19 cellular contexts compared by ENCODE assay signal in genomic region chr4:23680616-23681518, GRCh38.
DNase-seq lines count a peak whose midpoint lies in the region; ATAC-seq and TF ChIP-seq lines count a peak whose summit lies in the region.
"Had no signal": no experiment of that assay in that cellular context is flagged by ENCODE, and none has a peak within 500 bp of the region (broad histone marks: within the 10 kb centered on the region; RNA-seq: fewer than 3 reads in every experiment).

No MANE protein-coding gene starts in this region.

- no peaks in the 10 kb centered on the region for H3K27me3 ChIP-seq in sigmoid colon
- H3K27me3 ChIP-seq: BLaER1 had no signal

- WGBS in sigmoid colon, 2 donors: 85 to 90% methylated on average over 4 of the region's 4 CpGs

- TF ChIP-seq CTCF in AG09319 (IDR thresholded peaks at IDR 0.05; ENCODE audit: low read depth, low read length) (peak; percentile 20), epithelial cell of proximal tubule (conservative IDR thresholded peaks at IDR 0.05; ENCODE audit: low read depth, low read length) (peak; percentile 29), sigmoid colon (IDR thresholded peaks at IDR 0.05) (no peak)

- H3K4me1 Mint-ChIP-seq in stimulated activated naive CD8-positive, alpha-beta T cell treated with anti-CD3 and anti-CD28 coated beads, Interleukin-15, amount 100 ng/mL, for 72 hours: no peaks in the 10 kb centered on the region
- H3K4me1 Mint-ChIP-seq: activated CD4-positive, alpha-beta T cell treated with anti-CD3 and anti-CD28 coated beads for 36 hours; activated naive CD8-positive, alpha-beta T cell treated with anti-CD3 and anti-CD28 coated beads, Interleukin-2, amount 50 U/mL, for 24 hours; T-helper 17 cell had no signal

- H3K9me3 Mint-ChIP-seq in stimulated activated naive CD8-positive, alpha-beta T cell treated with anti-CD3 and anti-CD28 coated beads, Interleukin-15, amount 100 ng/mL, for 72 hours: peaks cover 0 to 5% of the 10 kb centered on the region in 2 donors

- intact Hi-C loops in sigmoid colon (cut with DNase I): no loop called here

- no peak overlapping the region for H3K27ac Mint-ChIP-seq in stimulated activated naive CD8-positive, alpha-beta T cell treated with anti-CD3 and anti-CD28 coated beads, Interleukin-15, amount 100 ng/mL, for 72 hours
- H3K27ac Mint-ChIP-seq: activated CD4-positive, alpha-beta T cell treated with anti-CD3 and anti-CD28 coated beads for 36 hours; activated naive CD8-positive, alpha-beta T cell treated with anti-CD3 and anti-CD28 coated beads, Interleukin-2, amount 50 U/mL, for 24 hours; T-helper 17 cell had no signal

- no peak for TF ChIP-seq EP300 in sigmoid colon (IDR thresholded peaks at IDR 0.05)

- H3K4me3 ChIP-seq in epithelial cell of proximal tubule (ENCODE audit: low read depth, low read length) (no peak overlapping the region), sigmoid colon (no peak overlapping the region)
- H3K4me3 ChIP-seq: BLaER1, mucosa of descending colon, thoracic aorta had no signal

- no peaks in the 10 kb centered on the region for H3K4me1 ChIP-seq in sigmoid colon
- H3K4me1 ChIP-seq: BLaER1, parathyroid adenoma had no signal

- no peak for TF ChIP-seq POLR2A in sigmoid colon (IDR thresholded peaks at IDR 0.05)

- no peak overlapping the region for H3K27ac ChIP-seq in sigmoid colon
- H3K27ac ChIP-seq: BLaER1, parathyroid adenoma, thoracic aorta had no signal

- no peaks in the 10 kb centered on the region for H3K36me3 ChIP-seq in sigmoid colon
- H3K36me3 ChIP-seq: BLaER1, thoracic aorta had no signal

- H3K27me3 Mint-ChIP-seq in stimulated activated naive CD8-positive, alpha-beta T cell treated with anti-CD3 and anti-CD28 coated beads, Interleukin-15, amount 100 ng/mL, for 72 hours: no peaks in the 10 kb centered on the region
- H3K27me3 Mint-ChIP-seq: activated CD4-positive, alpha-beta T cell treated with anti-CD3 and anti-CD28 coated beads for 36 hours; activated naive CD8-positive, alpha-beta T cell treated with anti-CD3 and anti-CD28 coated beads, Interleukin-2, amount 50 U/mL, for 24 hours; T-helper 17 cell had no signal

- no peak for ATAC-seq in GM19463 (IDR thresholded peaks at IDR 0.05; ENCODE audit: unreplicated experiment)
- ATAC-seq in stimulated activated naive CD8-positive, alpha-beta T cell treated with anti-CD3 and anti-CD28 coated beads, Interleukin-15, amount 100 ng/mL, for 72 hours: no peak
- ATAC-seq: activated CD4-positive, alpha-beta T cell treated with anti-CD3 and anti-CD28 coated beads for 36 hours; activated naive CD8-positive, alpha-beta T cell treated with anti-CD3 and anti-CD28 coated beads, Interleukin-2, amount 50 U/mL, for 24 hours; mucosa of descending colon; Panc1; T-helper 17 cell had no signal

- H3K9me3 ChIP-seq in sigmoid colon: no peaks in the 10 kb centered on the region
- H3K9me3 ChIP-seq: BLaER1, mucosa of descending colon, thoracic aorta had no signal

- H3K4me3 Mint-ChIP-seq in stimulated activated naive CD8-positive, alpha-beta T cell treated with anti-CD3 and anti-CD28 coated beads, Interleukin-15, amount 100 ng/mL, for 72 hours: no peak overlapping the region
- H3K4me3 Mint-ChIP-seq: activated CD4-positive, alpha-beta T cell treated with anti-CD3 and anti-CD28 coated beads for 36 hours; activated naive CD8-positive, alpha-beta T cell treated with anti-CD3 and anti-CD28 coated beads, Interleukin-2, amount 50 U/mL, for 24 hours; T-helper 17 cell had no signal

- DNase-seq in AG09319 (ENCODE audit: extremely low read depth, low read depth) (no peak), M059J (ENCODE audit: low read depth) (peak; percentile 25), epithelial cell of proximal tubule (ENCODE audit: low read depth) (peak; percentile 7), midbrain (lab: John Stamatoyannopoulos, UW) (peak; percentile 3), NAMALWA (ENCODE audit: low spot score) (no peak), sigmoid colon (no peak)
- no peak for DNase-seq in stimulated activated naive CD8-positive, alpha-beta T cell treated with anti-CD3 and anti-CD28 coated beads, Interleukin-15, amount 100 ng/mL, for 72 hours
- DNase-seq: activated CD4-positive, alpha-beta T cell treated with anti-CD3 and anti-CD28 coated beads for 36 hours; activated naive CD8-positive, alpha-beta T cell treated with anti-CD3 and anti-CD28 coated beads, Interleukin-2, amount 50 U/mL, for 24 hours; activated T-cell treated with anti-CD3 and anti-CD28 coated beads, Interleukin-2, amount 50 U/mL, for 1 hour; cortex of kidney; mucosa of descending colon; NCI-H446 treated with DMSO at 0.1 percent for 48 hours; T-helper 17 cell had no signal

Comparison
In these comparisons a context has a peak if more than half of its experiments do, and no peak if none do; other contexts are left out.
1. DNase-seq: peak in M059J (single experiment), epithelial cell of proximal tubule (single experiment) and midbrain (single experiment); none in AG09319 (single experiment), NAMALWA (single experiment), stimulated activated naive CD8-positive, alpha-beta T cell treated with anti-CD3 and anti-CD28 coated beads, Interleukin-15, amount 100 ng/mL, for 72 hours (0 of 2) and sigmoid colon (single experiment).
2. CTCF ChIP-seq: peak in AG09319 (single experiment) and epithelial cell of proximal tubule (single experiment); none in sigmoid colon (0 of 4).